In the genomic region with DNA sequence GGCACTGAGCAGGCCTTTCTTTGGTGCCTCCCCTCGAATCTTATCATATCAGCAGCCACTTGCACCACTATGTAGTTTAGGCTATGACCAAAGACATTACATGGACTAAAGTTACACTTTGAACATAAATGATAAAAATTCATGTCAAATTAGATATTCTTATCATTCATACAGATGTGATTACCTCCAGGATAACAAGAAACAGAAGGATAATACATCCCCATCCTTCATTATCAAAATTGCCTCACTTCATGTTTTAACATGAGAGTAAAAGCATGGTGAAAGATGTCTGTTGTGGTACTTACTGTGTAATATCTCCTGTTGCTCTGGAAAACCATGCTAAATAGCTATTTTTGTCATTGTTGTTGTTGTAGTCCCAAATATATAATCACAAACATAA, we compare ENCODE assay signal across 10 cellular contexts.
"Had no signal": no experiment of that assay in that cellular context is flagged by ENCODE, and none has a peak within 500 bp of the region (broad histone marks: within the 10 kb centered on the region; RNA-seq: fewer than 3 reads in every experiment).

No MANE protein-coding gene starts in this region.

- H3K9me3 Mint-ChIP-seq: GM23338, HFFc6 had no signal

- ATAC-seq: GM23338, HCT116 had no signal

- H3K4me3 Mint-ChIP-seq: GM23338, H9, HFFc6 had no signal

- H2AFZ ChIP-seq: GM23248, GM23338 had no signal

- FAIRE-seq: H1 had no signal

- H3K27ac Mint-ChIP-seq: GM23338, H9, HFFc6 had no signal

- H3K4me3 ChIP-seq: GM23248, GM23338, HAP-1 had no signal

- H3K4me2 ChIP-seq: GM23338 had no signal

- H3K36me3 ChIP-seq: HAP-1 had no signal

- H3K4me1 ChIP-seq: HAP-1 had no signal

- H3K9me3 ChIP-seq: HAP-1 had no signal

- DNase-seq: GM23248, GOT3, H7, H9, HCEC 1CT, HFFc6 had no signal

- H3K4me1 Mint-ChIP-seq: GM23338 had no signal

- H3K9ac ChIP-seq: GM23248 had no signal

- H3K27ac ChIP-seq: GM23248 had no signal
